ENCODE assay signal across 1 cellular context in genomic region chr10:63437334-63437949, GRCh38.
TF ChIP-seq lines count a peak whose summit lies in the region.

No MANE protein-coding gene starts in this region.

TF ChIP-seq in GM23338, 12 proteins besides CTCF, POLR2A, EP300 and RAD21 (continued from another document):
- no peak for TF ChIP-seq REST (IDR thresholded peaks at IDR 0.05; ENCODE audit: unreplicated experiment)
